Comparison of ENCODE assay signal across 1 cellular context in genomic region chr14:38108681-38109080, GRCh38.
TF ChIP-seq lines count a peak whose summit lies in the region.

No MANE protein-coding gene starts in this region.

TF ChIP-seq in HepG2, 621 proteins besides CTCF, POLR2A, EP300 and RAD21 (continued from another document):
- no peak for TF ChIP-seq GMEB2 (CRISPR knock-in tag; IDR thresholded peaks at IDR 0.05; ENCODE audit: low read depth)
